28 cellular contexts compared by ENCODE assay signal in the genomic region with DNA sequence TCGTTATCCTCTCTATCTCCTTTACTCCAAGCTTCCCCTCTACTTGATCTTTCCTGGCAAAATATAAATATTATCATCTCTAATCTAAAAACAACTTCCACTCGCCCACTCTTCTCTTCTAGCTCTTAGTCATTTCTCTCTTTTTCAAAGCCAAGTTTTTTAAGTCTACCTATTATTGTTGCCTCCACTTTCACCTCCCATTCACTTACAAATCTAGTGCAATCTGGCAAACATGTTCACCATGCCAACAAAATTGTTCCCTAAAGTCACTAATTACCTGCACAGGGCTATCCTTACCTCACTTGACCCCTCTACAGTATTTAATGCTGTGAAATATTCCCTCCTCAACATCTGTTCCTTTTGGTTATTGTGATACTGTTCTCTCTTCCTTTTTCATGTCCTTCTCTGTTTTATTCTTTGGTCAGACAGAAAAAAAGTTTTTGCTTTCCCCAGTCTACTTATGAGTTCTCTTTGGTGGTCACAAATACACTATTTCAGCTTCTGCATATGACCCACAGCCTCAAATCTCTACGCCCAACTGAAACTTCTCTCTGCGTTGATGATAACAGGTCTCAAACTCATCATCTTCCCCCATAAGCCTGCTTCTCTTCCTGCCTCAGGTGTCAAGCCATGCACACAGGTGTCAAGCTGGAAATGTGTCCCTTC. TPM values are rescaled to one million over a fixed set of nuclear protein-coding genes. Genes with fewer than 3 reads are reported as not detected.
A peak's percentile ranks its signal among the peaks of the same experiment; 100 is the strongest.
DNase-seq lines count a peak whose midpoint lies in the region; ATAC-seq, FAIRE-seq and TF ChIP-seq lines count a peak whose summit lies in the region.
"Had no signal": no experiment of that assay in that cellular context is flagged by ENCODE, and none has a peak within 500 bp of the region (broad histone marks: within the 10 kb centered on the region; RNA-seq: fewer than 3 reads in every experiment).

No MANE protein-coding gene starts in this region.

- no peak for TF ChIP-seq RAD21 in GM12878 (IDR thresholded peaks at IDR 0.05; ENCODE audit: insufficient read depth, low read depth, low read length)

- no peak overlapping the region for H3K27ac ChIP-seq in GM12878 (ENCODE audit: control insufficient read depth, insufficient read depth)
- H3K27ac ChIP-seq: brain microvascular endothelial cell, GM23248, left lung, prostate gland, RWPE1, SK-N-MC, tibial nerve had no signal

- SMC1A ChIA-PET in GM12878 (lab: Charles Lee; ENCODE audit: uncharacterized antibody, unreplicated experiment) = interaction anchor here (0.7 to 16.7 kb wide), 17 partner anchors 6 to 126 kb away, joined by 3 to 446 read pairs (median 5); a partner anchor contains a TSS

- no peak for DNase-seq in activated CD4-positive, alpha-beta T cell treated with anti-CD3 and anti-CD28 coated beads for 36 hours
- no peak for DNase-seq in activated CD4-positive, alpha-beta T cell treated with anti-CD3 and anti-CD28 coated beads, Interleukin-2, amount 50 U/mL, for 48 hours
- no peak for DNase-seq in GM12878 (ENCODE audit: low read depth, low spot score)
- no peak for DNase-seq in head of caudate nucleus
- no peak for DNase-seq in activated CD8-positive, alpha-beta memory T cell treated with anti-CD3 and anti-CD28 coated beads, Interleukin-2, amount 50 U/mL, for 4 hours
- DNase-seq: activated CD4-positive, alpha-beta T cell treated with anti-CD3 and anti-CD28 coated beads for 1 hour; activated CD8-positive, alpha-beta memory T cell treated with anti-CD3 and anti-CD28 coated beads for 24 hours; activated naive CD4-positive, alpha-beta T cell treated with Interleukin-2 at 50 U/mL for 16 hours; activated T-cell treated with anti-CD3 and anti-CD28 coated beads, Interleukin-2, amount 50 U/mL, for 48 hours; brain microvascular endothelial cell; CD4-positive, CD25-positive, alpha-beta regulatory T cell; GM23248; left lung; mesenchymal stem cell; NCI-H1105; NCI-H1930 had no signal

- BruUV-seq in GM12878 (replicated peaks; lab: Mats Ljungman, UMichigan) = no TSS peak

- no peak for TF ChIP-seq CTCF in GM12878 (IDR thresholded peaks at IDR 0.05 in 2 of 3, conservative IDR thresholded peaks at IDR 0.05 in 1 of 3; ENCODE audit: control insufficient read depth in 2 of 3, extremely low read depth in 1 of 3, insufficient read depth in 1 of 3, low read depth in 3 of 3, low read length in 3 of 3)

- TF ChIP-seq POLR2A in GM12878 (IDR thresholded peaks at IDR 0.05; ENCODE audit: low read depth, low read length) = no peak

- ATAC-seq in activated CD4-positive, alpha-beta T cell treated with anti-CD3 and anti-CD28 coated beads for 36 hours = peak; percentile 35
- ATAC-seq in GM18868 (IDR thresholded peaks at IDR 0.05; ENCODE audit: unreplicated experiment) = peak; percentile 32
- ATAC-seq in HG02885 (IDR thresholded peaks at IDR 0.05; ENCODE audit: poor library complexity, unreplicated experiment) = peak; percentile 33
- peak; percentile 28 for ATAC-seq in GM12878
- no peak for ATAC-seq in HG03521 (IDR thresholded peaks at IDR 0.05; ENCODE audit: unreplicated experiment)
- ATAC-seq: left lung, sciatic nerve had no signal

- WGBS in GM12878 (ENCODE audit: insufficient coverage, insufficient replicate concordance, low lambda C conversion rate, missing lambda C conversion rate) = 22% methylated on average over 4 of the region's 4 CpGs

- no peaks in the 10 kb centered on the region for H3K36me3 ChIP-seq in GM12878 (ENCODE audit: control insufficient read depth in 2 of 2, insufficient read depth in 2 of 2, low read length in 1 of 2)
- H3K36me3 ChIP-seq: brain microvascular endothelial cell, left lung, prostate gland, tibial nerve had no signal

- no peaks in the 10 kb centered on the region for H3K36me3 Mint-ChIP-seq in activated CD4-positive, alpha-beta T cell treated with anti-CD3 and anti-CD28 coated beads for 36 hours (ENCODE audit: low read depth)
- H3K36me3 Mint-ChIP-seq: CD4-positive, CD25-positive, alpha-beta regulatory T cell had no signal

- CTCF ChIA-PET in activated CD4-positive, alpha-beta T cell treated with anti-CD3 and anti-CD28 coated beads for 36 hours (lab: Charles Lee) = interaction anchor here (0.9 to 3.4 kb wide), 12 partner anchors 11 to 127 kb away, joined by 3 to 11 read pairs (median 3); no protein-coding TSS in a partner anchor
- CTCF ChIA-PET in GM12878 (lab: Yijun Ruan, JAX) = interaction anchor here (0.8 to 2.9 kb wide), 10 partner anchors 9 to 145 kb away, joined by 3 to 17 read pairs (median 5); no protein-coding TSS in a partner anchor

- no peak overlapping the region for H3K9ac ChIP-seq in GM12878 (ENCODE audit: control insufficient read depth, insufficient read depth, low read length)
- H3K9ac ChIP-seq: GM23248 had no signal

- peak overlapping the region; percentile 45 for H3K4me2 ChIP-seq in GM12878 (ENCODE audit: control insufficient read depth, insufficient read depth)

- no peaks in the 10 kb centered on the region for H3K9me3 ChIP-seq in GM12878 (replicated peaks; ENCODE audit: control insufficient read depth, insufficient read depth, low read length)
- H3K9me3 ChIP-seq: left lung, prostate gland, tibial nerve had no signal

- peaks cover 46% of the 10 kb centered on the region for H3K4me1 ChIP-seq in GM12878 (ENCODE audit: control insufficient read depth, insufficient read depth, low read length)

- peaks cover 26% of the 10 kb centered on the region for H3K4me1 Mint-ChIP-seq in activated CD4-positive, alpha-beta T cell treated with anti-CD3 and anti-CD28 coated beads for 36 hours

- no peaks in the 10 kb centered on the region for H4K20me1 ChIP-seq in GM12878 (ENCODE audit: control insufficient read depth, insufficient read depth)

- intact Hi-C loops in activated CD4-positive, alpha-beta T cell treated with anti-CD3 and anti-CD28 coated beads for 36 hours (cut with DNase I, micrococcal nuclease) = no loop called here
- intact Hi-C loops in GM12878 (cut with micrococcal nuclease; ENCODE audit: unreplicated experiment) = no loop called here
- intact Hi-C loops in head of caudate nucleus (cut with DNase I) = no loop called here

- no peaks in the 10 kb centered on the region for H3K27me3 ChIP-seq in GM12878 (replicated peaks in 1 of 2; ENCODE audit: control insufficient read depth in 2 of 2, insufficient read depth in 2 of 2, low read length in 1 of 2)
- H3K27me3 ChIP-seq: brain microvascular endothelial cell, left lung, tibial nerve had no signal

- no peaks in the 10 kb centered on the region for H3K9me3 Mint-ChIP-seq in activated CD4-positive, alpha-beta T cell treated with anti-CD3 and anti-CD28 coated beads for 36 hours (ENCODE audit: low read depth)
- H3K9me3 Mint-ChIP-seq: CD4-positive, CD25-positive, alpha-beta regulatory T cell; T-helper 1 cell treated with Interleukin-12 subunit alpha and Interleukin-12 subunit beta and Interleukin-4 antibody, amounts not matched to agents 30 μg/mL and 1 μg/mL, for 36 hours had no signal

- FAIRE-seq in GM12878 (lab: Jason Lieb, UNC) = no peak
- FAIRE-seq: D721Med, endothelial cell of umbilical vein, TTC549 had no signal

- no peak overlapping the region for H3K4me3 Mint-ChIP-seq in activated CD4-positive, alpha-beta T cell treated with anti-CD3 and anti-CD28 coated beads for 36 hours
- H3K4me3 Mint-ChIP-seq: CD4-positive, CD25-positive, alpha-beta regulatory T cell; T-helper 1 cell treated with Interleukin-12 subunit alpha and Interleukin-12 subunit beta and Interleukin-4 antibody, amounts not matched to agents 30 μg/mL and 1 μg/mL, for 36 hours had no signal

- RAD21 ChIA-PET in GM12878 (lab: Charles Lee; ENCODE audit: unreplicated experiment) = interaction anchor here (0.6 to 11.4 kb wide), 10 partner anchors 12 to 604 kb away, joined by 3 to 331 read pairs (median 6); a partner anchor contains a TSS

- no peaks in the 10 kb centered on the region for H3K79me2 ChIP-seq in GM12878 (ENCODE audit: control insufficient read depth, insufficient read depth, low read length)

- no peak for TF ChIP-seq EP300 in GM12878 (IDR thresholded peaks at IDR 0.05; ENCODE audit: borderline replicate concordance in 1 of 2, control insufficient read depth in 1 of 2, low read depth in 2 of 2, low read length in 2 of 2)

- in situ Hi-C loops in GM12878 (cut with MboI) = no loop called here

- no peaks in the 10 kb centered on the region for H3K27me3 Mint-ChIP-seq in activated CD4-positive, alpha-beta T cell treated with anti-CD3 and anti-CD28 coated beads for 36 hours
- H3K27me3 Mint-ChIP-seq: CD4-positive, CD25-positive, alpha-beta regulatory T cell had no signal

- peak overlapping the region; percentile 2; the same call in 1 of the 2 replicates for H2AFZ ChIP-seq in GM12878 (ENCODE audit: control insufficient read depth, low read depth, low read length)
- H2AFZ ChIP-seq: GM23248 had no signal

- no peak overlapping the region for H3K27ac Mint-ChIP-seq in activated CD4-positive, alpha-beta T cell treated with anti-CD3 and anti-CD28 coated beads for 36 hours
- H3K27ac Mint-ChIP-seq: CD4-positive, CD25-positive, alpha-beta regulatory T cell; T-helper 1 cell treated with Interleukin-12 subunit alpha and Interleukin-12 subunit beta and Interleukin-4 antibody, amounts not matched to agents 30 μg/mL and 1 μg/mL, for 36 hours had no signal

- no peak overlapping the region for H3K4me3 ChIP-seq in GM12878
- H3K4me3 ChIP-seq: GM23248, left lung, prostate gland, SK-N-MC, tibial nerve had no signal

- POLR2A ChIA-PET in activated CD4-positive, alpha-beta T cell treated with anti-CD3 and anti-CD28 coated beads for 36 hours (lab: Charles Lee) = interaction anchor here (0.6 to 1.7 kb wide), 4 partner anchors 13 to 80 kb away, joined by 3 to 5 read pairs (median 4); no protein-coding TSS in a partner anchor
- POLR2A ChIA-PET in GM12878 (lab: Charles Lee) = interaction anchor here (0.8 to 2.7 kb wide), 6 partner anchors 8 to 80 kb away, joined by 3 to 8 read pairs (median 6); a partner anchor contains a TSS

TF ChIP-seq in GM12878, 131 proteins besides CTCF, POLR2A, EP300 and RAD21 (continues in another document):
- no peak for TF ChIP-seq LARP7 (IDR thresholded peaks at IDR 0.05)

RNA-seq across cellular contexts. Expression of a gene that starts 31.9 kb away (rescaled TPM):
- 100 to 1,000 TPM; 182 to 214 TPM for total RNA-seq in activated CD4-positive, alpha-beta T cell treated with anti-CD3 and anti-CD28 coated beads for 36 hours
- total RNA-seq in GM12878 (2013; cell fraction: nucleolus; rRNA removed) = 52.4 and 56.6 TPM in 2 replicates
- total RNA-seq in GM12878 (2014; rRNA removed) (41.6 and 53.4 TPM in 2 replicates), GM12878 (2014; rRNA removed; fragmentation: Illumina TruSeq; extraction: Trizol) (38.4 and 42.2 TPM in 2 replicates), GM12878 (2021) (141 TPM in 2 replicates)
- 81.1 TPM for polyA plus RNA-seq in GM12878 (2011; ENCODE audit: low read depth)
- polyA plus RNA-seq in GM12878 (2011; rRNA removed) (141 and 206 TPM in 2 replicates), GM12878 (2014; fragmentation: Illumina TruSeq; extraction: Trizol) (213 and 259 TPM in 2 replicates), GM12878 (2014; fragmentation: Nextera tagmentation; extraction: Ambion mirVana) (10 to 100 TPM; 71.8 to 93.7 TPM), GM12878 (2014; rRNA removed) (86.4 and 106 TPM in 2 replicates), GM12878 (2016; fragmentation: Nextera tagmentation; extraction: Ambion mirVana) (10 to 100 TPM; 76.7 to 78.4 TPM)
- polyA plus RNA-seq in GM12878 (2011; cell fraction: cytosol; rRNA removed) = 43.4 and 49.4 TPM in 2 replicates
- 31.2 and 34.0 TPM in 2 replicates for polyA plus RNA-seq in GM12878 (2011; cell fraction: nucleus; rRNA removed)
- polyA plus RNA-seq in GM12878 (2012) = 144 and 163 TPM in 2 replicates
- polyA minus RNA-seq in GM12878 (2011; rRNA and poly(A)+ RNA removed) = 29.2 and 61.7 TPM in 2 replicates
- polyA minus RNA-seq in GM12878 (2011; cell fraction: cytosol; rRNA and poly(A)+ RNA removed) = 20.2 and 26.1 TPM in 2 replicates
- 10.6 and 17.6 TPM in 2 replicates for polyA minus RNA-seq in GM12878 (2011; cell fraction: nucleus; rRNA and poly(A)+ RNA removed)
